18 cellular contexts compared by ENCODE assay signal in the genomic region with DNA sequence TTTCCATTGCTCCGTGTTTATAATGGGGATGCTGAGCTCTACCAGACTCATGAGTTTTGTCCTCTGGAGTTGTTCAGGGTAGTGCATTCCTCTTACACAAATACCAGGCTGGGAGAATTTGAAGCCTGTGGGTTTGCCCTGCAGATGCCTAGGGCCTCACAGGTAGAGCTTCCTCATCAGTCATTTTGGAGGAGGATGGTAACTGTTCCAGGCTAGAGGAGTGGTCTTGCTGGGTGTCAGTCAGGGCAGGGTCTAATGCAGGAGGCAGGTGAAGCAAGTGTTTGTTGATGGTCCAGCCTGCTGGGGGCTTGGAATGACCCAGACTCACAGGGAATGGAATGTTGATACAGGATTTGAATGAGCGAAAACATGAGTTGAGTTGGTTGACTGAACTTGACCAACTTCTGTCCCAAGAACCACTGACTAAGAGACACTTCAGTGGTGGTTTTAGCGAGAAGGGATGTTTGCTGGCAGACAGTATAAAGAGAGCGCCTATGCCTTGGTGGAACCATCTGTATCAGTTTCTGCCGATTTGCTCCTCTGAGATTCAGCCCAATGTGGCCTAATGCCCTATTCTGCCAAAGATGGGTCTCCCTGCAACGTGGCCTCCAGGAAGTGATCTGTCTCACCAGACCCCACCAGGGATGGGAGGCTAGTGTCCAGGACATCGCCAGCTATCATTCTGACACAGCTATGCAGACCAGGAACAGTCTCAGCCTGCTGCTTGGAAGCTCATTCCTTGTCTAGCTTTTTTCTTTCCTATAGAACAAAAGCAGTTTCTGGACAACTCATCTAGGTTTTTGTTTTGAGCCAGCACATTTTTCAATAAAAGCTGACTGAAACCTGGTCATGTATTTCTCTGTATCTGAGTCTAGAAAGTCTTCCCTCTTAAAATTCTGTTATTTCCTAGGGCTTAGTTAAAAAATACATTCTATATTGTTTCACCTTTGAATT.
A peak's percentile ranks its signal among the peaks of the same experiment; 100 is the strongest.
DNase-seq lines count a peak whose midpoint lies in the region; ATAC-seq lines count a peak whose summit lies in the region.
"Had no signal": no experiment of that assay in that cellular context is flagged by ENCODE, and none has a peak within 500 bp of the region (broad histone marks: within the 10 kb centered on the region; RNA-seq: fewer than 3 reads in every experiment).

No MANE protein-coding gene starts in this region.

- peaks cover 18% of the 10 kb centered on the region for H3K4me1 Mint-ChIP-seq in activated naive CD8-positive, alpha-beta T cell treated with anti-CD3 and anti-CD28 coated beads, Interleukin-2, amount 50 U/mL, for 24 hours
- H3K4me1 Mint-ChIP-seq: naive B cell had no signal

- H3K9me3 Mint-ChIP-seq in activated naive CD8-positive, alpha-beta T cell treated with anti-CD3 and anti-CD28 coated beads, Interleukin-2, amount 50 U/mL, for 24 hours = no peaks in the 10 kb centered on the region
- H3K9me3 Mint-ChIP-seq: dendritic cell treated with granulocyte-macrophage colony-stimulating factor and Interleukin-4, amounts not matched to agents 40 ng/mL and 50 ng/mL, for 4 days; naive B cell; T-cell had no signal

- H3K36me3 Mint-ChIP-seq in activated naive CD8-positive, alpha-beta T cell treated with anti-CD3 and anti-CD28 coated beads, Interleukin-2, amount 50 U/mL, for 24 hours (ENCODE audit: low read depth) = no peaks in the 10 kb centered on the region
- H3K36me3 Mint-ChIP-seq: naive B cell, T-cell had no signal

- ATAC-seq in activated CD4-positive, CD25-positive, alpha-beta regulatory T cell treated with anti-CD3 and anti-CD28 coated beads, Interleukin-2, amount 50 U/mL, for 24 hours = peak; percentile 28 to 33
- peak; percentile 25 for ATAC-seq in activated naive CD8-positive, alpha-beta T cell treated with anti-CD3 and anti-CD28 coated beads, Interleukin-2, amount 50 U/mL, for 24 hours
- no peak for ATAC-seq in GM18868 (IDR thresholded peaks at IDR 0.05; ENCODE audit: unreplicated experiment)
- ATAC-seq: T-cell had no signal

- DNase-seq in stimulated activated CD4-positive, alpha-beta T cell treated with anti-CD3 and anti-CD28 coated beads, Interleukin-12 subunit alpha, Interleukin-12 subunit beta, amount 100 ng/mL, for 48 hours (ENCODE audit: low read depth in 2 of 3, low spot score in 1 of 3) = peak in 2 of 3 donors; percentile 33 to 49
- no peak for DNase-seq in stimulated activated CD4-positive, alpha-beta T cell treated with anti-CD3 and anti-CD28 coated beads, Interleukin-4, amount 100 ng/mL, for 4 hours
- DNase-seq in activated naive CD8-positive, alpha-beta T cell treated with anti-CD3 and anti-CD28 coated beads, Interleukin-2, amount 50 U/mL, for 24 hours = no peak
- peak; percentile 45 for DNase-seq in stimulated activated CD8-positive, alpha-beta memory T cell treated with anti-CD3 and anti-CD28 coated beads, Interleukin-4, amount 100 ng/mL, for 48 hours
- DNase-seq in NCI-H146 treated with DMSO at 0.1 percent for 48 hours (lab: John Stamatoyannopoulos, UW; ENCODE audit: unreplicated experiment) = no peak
- DNase-seq: adrenal gland, DND-41, foreskin melanocyte, mesenchymal stem cell, naive B cell, NCI-H1417 treated with DMSO at 0.1 percent for 48 hours, posterior cingulate gyrus, Right ventricle myocardium superior, T-cell, thyroid gland had no signal

- H3K4me3 Mint-ChIP-seq in activated naive CD8-positive, alpha-beta T cell treated with anti-CD3 and anti-CD28 coated beads, Interleukin-2, amount 50 U/mL, for 24 hours = no peak overlapping the region
- H3K4me3 Mint-ChIP-seq: dendritic cell treated with granulocyte-macrophage colony-stimulating factor and Interleukin-4, amounts not matched to agents 40 ng/mL and 50 ng/mL, for 4 days; naive B cell; T-cell had no signal

- H3K27me3 Mint-ChIP-seq in activated naive CD8-positive, alpha-beta T cell treated with anti-CD3 and anti-CD28 coated beads, Interleukin-2, amount 50 U/mL, for 24 hours = peaks cover 9% of the 10 kb centered on the region
- H3K27me3 Mint-ChIP-seq: dendritic cell treated with granulocyte-macrophage colony-stimulating factor and Interleukin-4, amounts not matched to agents 40 ng/mL and 50 ng/mL, for 4 days had no signal

- H3K27ac Mint-ChIP-seq in activated naive CD8-positive, alpha-beta T cell treated with anti-CD3 and anti-CD28 coated beads, Interleukin-2, amount 50 U/mL, for 24 hours = peak overlapping the region; percentile 82
- H3K27ac Mint-ChIP-seq: dendritic cell treated with granulocyte-macrophage colony-stimulating factor and Interleukin-4, amounts not matched to agents 40 ng/mL and 50 ng/mL, for 4 days; T-cell had no signal

Comparison
In these comparisons a context has a peak if more than half of its experiments do, and no peak if none do; other contexts are left out.
1. DNase-seq: peak in stimulated activated CD4-positive, alpha-beta T cell treated with anti-CD3 and anti-CD28 coated beads, Interleukin-12 subunit alpha, Interleukin-12 subunit beta, amount 100 ng/mL, for 48 hours (2 of 3) and stimulated activated CD8-positive, alpha-beta memory T cell treated with anti-CD3 and anti-CD28 coated beads, Interleukin-4, amount 100 ng/mL, for 48 hours (single experiment); none in stimulated activated CD4-positive, alpha-beta T cell treated with anti-CD3 and anti-CD28 coated beads, Interleukin-4, amount 100 ng/mL, for 4 hours (0 of 2), activated naive CD8-positive, alpha-beta T cell treated with anti-CD3 and anti-CD28 coated beads, Interleukin-2, amount 50 U/mL, for 24 hours (single experiment) and NCI-H146 treated with DMSO at 0.1 percent for 48 hours (single experiment).